8 cellular contexts compared by ENCODE assay signal in the genomic region with DNA sequence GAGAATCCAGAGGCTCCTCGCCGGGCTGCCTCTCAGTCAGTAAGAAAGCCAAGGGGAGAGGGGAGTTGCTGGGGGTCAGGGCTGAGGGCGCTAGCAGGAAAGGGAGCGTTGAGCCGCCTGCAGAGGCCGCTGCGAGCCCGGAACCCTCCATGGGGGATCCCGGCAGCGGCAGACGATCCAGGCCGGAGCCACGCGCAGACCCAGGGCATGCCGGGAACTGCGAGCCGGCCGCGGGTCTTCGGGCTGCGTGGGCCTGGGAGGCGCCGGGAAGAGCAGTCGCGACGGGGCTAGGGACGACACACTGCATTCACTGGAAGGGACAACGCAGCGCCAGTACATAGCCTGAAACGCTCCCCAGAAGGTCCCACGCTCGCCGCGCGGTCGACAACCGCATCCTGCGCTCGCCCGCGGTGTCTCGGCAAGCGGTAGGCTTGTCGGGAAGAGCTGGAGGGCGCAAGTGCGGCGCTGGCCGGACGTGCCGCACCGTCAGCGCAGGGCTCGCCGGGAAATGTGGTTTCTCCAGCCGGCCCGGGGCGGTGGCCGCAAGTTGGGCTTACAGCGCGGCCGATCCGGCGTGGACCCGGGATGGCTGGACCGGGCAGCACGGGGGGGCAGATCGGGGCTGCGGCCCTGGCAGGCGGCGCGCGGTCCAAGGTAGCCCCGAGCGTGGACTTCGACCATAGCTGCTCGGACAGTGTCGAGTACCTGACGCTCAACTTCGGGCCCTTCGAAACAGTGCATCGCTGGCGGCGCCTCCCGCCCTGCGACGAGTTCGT. TPM values are rescaled to one million over a fixed set of nuclear protein-coding genes. Genes with fewer than 3 reads are reported as not detected.
A peak's percentile ranks its signal among the peaks of the same experiment; 100 is the strongest.
DNase-seq lines count a peak whose midpoint lies in the region; ATAC-seq and TF ChIP-seq lines count a peak whose summit lies in the region.

A gene (plus strand): TSS at position 511 of the 776 bp plus-strand sequence. CDS start 75 bp downstream, at position 586.

- no peaks in the 10 kb centered on the region for H4K20me1 ChIP-seq in OCI-LY3 (ENCODE audit: insufficient read depth, low read length)

- peak within 1 kb of the TSS; percentile 97 for H3K4me2 ChIP-seq in OCI-LY3 (ENCODE audit: low read length)

- H3K4me3 ChIP-seq in OCI-LY3 (ENCODE audit: low read length) (peak within 1 kb of the TSS; percentile 96), mononuclear cell (ENCODE audit: low read length) (peak within 1 kb of the TSS; percentile 71)

- peak within 1 kb of the TSS; percentile 98 for H3K9ac ChIP-seq in OCI-LY3 (ENCODE audit: low read length)

- peak within 1 kb of the TSS; percentile 74 for H2AFZ ChIP-seq in OCI-LY3 (ENCODE audit: low read depth, low read length)

- ATAC-seq in GM19351 (IDR thresholded peaks at IDR 0.05; ENCODE audit: unreplicated experiment): peak; percentile 81
- peak; percentile 66 for ATAC-seq in HG03520 (IDR thresholded peaks at IDR 0.05; ENCODE audit: unreplicated experiment)

- H3K27me3 ChIP-seq in OCI-LY3 (ENCODE audit: low read depth, low read length) (no peaks in the 10 kb centered on the region), mononuclear cell (ENCODE audit: insufficient read depth, low read length) (no peaks in the 10 kb centered on the region)

- peak within 1 kb of the TSS; percentile 62 for H3K27ac ChIP-seq in OCI-LY3 (ENCODE audit: low read length)

- DNase-seq in CMK (ENCODE audit: low read depth) (peak; percentile 68), activated T-cell treated with anti-CD3 and anti-CD28 coated beads for 24 hours (ENCODE audit: low read depth) (peak; percentile 69), epidermal melanocyte (ENCODE audit: insufficient read length, low spot score) (peak; percentile 77)
- DNase-seq in stimulated activated CD8-positive, alpha-beta memory T cell treated with anti-CD3 and anti-CD28 coated beads, Interleukin-2, amount 100 ng/mL, for 48 hours (ENCODE audit: low read depth in 2 of 2): peak; percentile 60 to 62

- peak; percentile 64 for TF ChIP-seq CTCF in OCI-LY3 (IDR thresholded peaks at IDR 0.05; ENCODE audit: low read depth, low read length)

- peaks cover 20% of the 10 kb centered on the region for H3K79me2 ChIP-seq in OCI-LY3 (ENCODE audit: low read length)

- H3K9me3 ChIP-seq in OCI-LY3 (ENCODE audit: insufficient read depth, low read length): no peaks in the 10 kb centered on the region
- H3K9me3 ChIP-seq in mononuclear cell (ENCODE audit: low read depth, low read length): no peaks in the 10 kb centered on the region

- peaks cover 16% of the 10 kb centered on the region for H3K4me1 ChIP-seq in OCI-LY3 (ENCODE audit: low read length)
- H3K4me1 ChIP-seq in mononuclear cell (ENCODE audit: insufficient read depth, low read length): peaks cover 30% of the 10 kb centered on the region

- H3K36me3 ChIP-seq in OCI-LY3 (replicated peaks; ENCODE audit: low read depth, low read length): peaks cover 15% of the 10 kb centered on the region

RNA-seq across cellular contexts. Expression of the gene that starts here (rescaled TPM):
- total RNA-seq in mononuclear cell: 24.8 TPM

Comparison
In these comparisons a context has a peak if more than half of its experiments do, and no peak if none do; other contexts are left out.
1. Peak in every context shown above with its lines: DNase-seq, ATAC-seq, H3K4me3 ChIP-seq and H3K27ac ChIP-seq.